Comparison of ENCODE assay signal across 10 cellular contexts in genomic region chr2:234136461-234136860, GRCh38.
A peak's percentile ranks its signal among the peaks of the same experiment; 100 is the strongest.
DNase-seq lines count a peak whose midpoint lies in the region; ATAC-seq and TF ChIP-seq lines count a peak whose summit lies in the region.
"Had no signal": no experiment of that assay in that cellular context is flagged by ENCODE, and none has a peak within 500 bp of the region (broad histone marks: within the 10 kb centered on the region; RNA-seq: fewer than 3 reads in every experiment).

No MANE protein-coding gene starts in this region.

- peak; percentile 8 for TF ChIP-seq CTCF in choroid plexus epithelial cell (conservative IDR thresholded peaks at IDR 0.05; ENCODE audit: low read depth, low read length)
- no peak for TF ChIP-seq CTCF in progenitor cell of endocrine pancreas (IDR thresholded peaks at IDR 0.05; ENCODE audit: unreplicated experiment)
- TF ChIP-seq CTCF in tibial artery (IDR thresholded peaks at IDR 0.05), result no peak

- ATAC-seq in activated CD4-positive, alpha-beta T cell treated with anti-CD3 and anti-CD28 coated beads for 36 hours, result peak; percentile 48
- no peak for ATAC-seq in HG03175 (IDR thresholded peaks at IDR 0.05; ENCODE audit: unreplicated experiment)

- POLR2A ChIA-PET in activated CD4-positive, alpha-beta T cell treated with anti-CD3 and anti-CD28 coated beads for 36 hours (lab: Charles Lee), result no interaction called here

- no peaks in the 10 kb centered on the region for H3K36me3 ChIP-seq in tibial artery
- H3K36me3 ChIP-seq: transverse colon had no signal

- H3K9me3 Mint-ChIP-seq in activated CD4-positive, alpha-beta T cell treated with anti-CD3 and anti-CD28 coated beads for 36 hours (ENCODE audit: low read depth), result no peaks in the 10 kb centered on the region
- H3K9me3 Mint-ChIP-seq in progenitor cell of endocrine pancreas (ENCODE audit: low read depth), result peaks cover 8% of the 10 kb centered on the region

- no peak overlapping the region for H3K27ac ChIP-seq in tibial artery
- H3K27ac ChIP-seq: transverse colon had no signal

- CTCF ChIA-PET in activated CD4-positive, alpha-beta T cell treated with anti-CD3 and anti-CD28 coated beads for 36 hours (lab: Charles Lee), result interaction anchor here (0.9 to 2.5 kb wide), 6 partner anchors 9 to 981 kb away, joined by 3 to 37 read pairs (median 6); no protein-coding TSS in a partner anchor

- intact Hi-C loops in activated CD4-positive, alpha-beta T cell treated with anti-CD3 and anti-CD28 coated beads for 36 hours (cut with DNase I, micrococcal nuclease), result loop anchor here (5.0 to 10.0 kb wide), 6 partner anchors 121 to 288 kb away; partner anchors contain the start of gene HJURP (in 1 of the 2)
- intact Hi-C loops in tibial artery (cut with DNase I; ENCODE audit: low total_unique reads), result no loop called here

- H3K36me3 Mint-ChIP-seq in activated CD4-positive, alpha-beta T cell treated with anti-CD3 and anti-CD28 coated beads for 36 hours (ENCODE audit: low read depth), result no peaks in the 10 kb centered on the region
- peaks cover 2% of the 10 kb centered on the region for H3K36me3 Mint-ChIP-seq in progenitor cell of endocrine pancreas (ENCODE audit: insufficient read depth)

- H3K4me3 Mint-ChIP-seq in activated CD4-positive, alpha-beta T cell treated with anti-CD3 and anti-CD28 coated beads for 36 hours, result no peak overlapping the region
- no peak overlapping the region for H3K4me3 Mint-ChIP-seq in progenitor cell of endocrine pancreas (ENCODE audit: low read depth)

- H3K4me1 ChIP-seq in tibial artery, result no peaks in the 10 kb centered on the region
- H3K4me1 ChIP-seq: transverse colon had no signal

- H3K4me3 ChIP-seq in choroid plexus epithelial cell (ENCODE audit: low read depth, low read length) (no peak overlapping the region), tibial artery (no peak overlapping the region)
- H3K4me3 ChIP-seq: transverse colon had no signal

- no peaks in the 10 kb centered on the region for H3K9me3 ChIP-seq in tibial artery
- H3K9me3 ChIP-seq: transverse colon had no signal

- H3K27me3 Mint-ChIP-seq in activated CD4-positive, alpha-beta T cell treated with anti-CD3 and anti-CD28 coated beads for 36 hours, result no peaks in the 10 kb centered on the region
- peaks cover 18% of the 10 kb centered on the region for H3K27me3 Mint-ChIP-seq in progenitor cell of endocrine pancreas

- H3K4me1 Mint-ChIP-seq in activated CD4-positive, alpha-beta T cell treated with anti-CD3 and anti-CD28 coated beads for 36 hours, result peaks cover 23% of the 10 kb centered on the region
- H3K4me1 Mint-ChIP-seq in progenitor cell of endocrine pancreas (ENCODE audit: low read depth), result peaks cover 16% of the 10 kb centered on the region

- H3K27me3 ChIP-seq in tibial artery, result peaks cover 0 to 20% of the 10 kb centered on the region in 2 donors

- no peak overlapping the region for H3K27ac Mint-ChIP-seq in activated CD4-positive, alpha-beta T cell treated with anti-CD3 and anti-CD28 coated beads for 36 hours
- peak overlapping the region; percentile 80 for H3K27ac Mint-ChIP-seq in progenitor cell of endocrine pancreas

- DNase-seq in activated CD4-positive, alpha-beta T cell treated with anti-CD3 and anti-CD28 coated beads for 36 hours, result peak; percentile 38
- DNase-seq in activated CD4-positive, alpha-beta T cell treated with anti-CD3 and anti-CD28 coated beads for 4 hours, result no peak
- DNase-seq in RPMI8226, result peak; percentile 2
- no peak for DNase-seq in choroid plexus epithelial cell (ENCODE audit: low read depth)
- DNase-seq in progenitor cell of endocrine pancreas (ENCODE audit: low spot score, unreplicated experiment), result no peak
- no peak for DNase-seq in tibial artery
- no peak for DNase-seq in stimulated activated CD4-positive, alpha-beta T cell treated with anti-CD3 and anti-CD28 coated beads, Interleukin-2, amount 100 ng/mL, for 48 hours
- DNase-seq: cortex of kidney had no signal

Comparison
In these comparisons a context has a peak if more than half of its experiments do, and no peak if none do; other contexts are left out.
1. DNase-seq: peak in activated CD4-positive, alpha-beta T cell treated with anti-CD3 and anti-CD28 coated beads for 36 hours (single experiment) and RPMI8226 (single experiment); none in activated CD4-positive, alpha-beta T cell treated with anti-CD3 and anti-CD28 coated beads for 4 hours (0 of 2), choroid plexus epithelial cell (single experiment), progenitor cell of endocrine pancreas (single experiment), tibial artery (0 of 2) and stimulated activated CD4-positive, alpha-beta T cell treated with anti-CD3 and anti-CD28 coated beads, Interleukin-2, amount 100 ng/mL, for 48 hours (0 of 2).